24 cellular contexts compared by ENCODE assay signal in genomic region chr11:95170294-95170693, GRCh38.
"Had no signal": no experiment of that assay in that cellular context is flagged by ENCODE, and none has a peak within 500 bp of the region (broad histone marks: within the 10 kb centered on the region; RNA-seq: fewer than 3 reads in every experiment).

No MANE protein-coding gene starts in this region.

- DNase-seq: dermis blood vessel endothelial cell; dorsolateral prefrontal cortex; effector CD4-positive, alpha-beta T cell; effector memory CD4-positive, alpha-beta T cell; erythroblast; esophagus squamous epithelium; foreskin fibroblast; foreskin melanocyte; gastrocnemius medialis; glutamatergic neuron; head of caudate nucleus; heart right ventricle; hippocampal formation; left cardiac atrium; left lung; left ventricle myocardium superior; lower lobe of right lung; mesenchymal stem cell; mucosa of descending colon; naive B cell had no signal

- H3K27ac ChIP-seq: coronary artery, dorsolateral prefrontal cortex, epithelial cell of prostate, esophagus squamous epithelium, gastrocnemius medialis, heart right ventricle, left lung, lower lobe of right lung had no signal

- H3K36me3 Mint-ChIP-seq: naive B cell had no signal

- H3K9me3 ChIP-seq: esophagus squamous epithelium, gastrocnemius medialis, heart right ventricle, left lung, lower lobe of right lung, mucosa of descending colon had no signal

- H3K4me1 ChIP-seq: esophagus squamous epithelium, heart right ventricle, left lung, lower lobe of right lung had no signal

- H3K36me3 ChIP-seq: gastrocnemius medialis had no signal

- H3K4me3 ChIP-seq: coronary artery, dorsolateral prefrontal cortex, esophagus squamous epithelium, gastrocnemius medialis, heart right ventricle, left lung, lower lobe of right lung, mucosa of descending colon had no signal

- ATAC-seq: esophagus mucosa, gastrocnemius medialis, heart right ventricle, left cardiac atrium, left lung, left ventricle myocardium superior, lower lobe of right lung, mucosa of descending colon had no signal

- H3K27me3 ChIP-seq: dorsolateral prefrontal cortex, esophagus squamous epithelium, gastrocnemius medialis, heart right ventricle, left lung had no signal

- H3K27ac Mint-ChIP-seq: mesothelial cell of epicardium had no signal

- H3K9me3 Mint-ChIP-seq: mesothelial cell of epicardium, naive B cell had no signal

- H3K27me3 Mint-ChIP-seq: naive B cell had no signal

- H3K4me3 Mint-ChIP-seq: mesothelial cell of epicardium, naive B cell had no signal
